11 cellular contexts compared by ENCODE assay signal in genomic region chr10:71234970-71235681, GRCh38. TPM values are rescaled to one million over a fixed set of nuclear protein-coding genes. Genes with fewer than 3 reads are reported as not detected.
DNase-seq lines count a peak whose midpoint lies in the region; ATAC-seq and TF ChIP-seq lines count a peak whose summit lies in the region.
"Had no signal": no experiment of that assay in that cellular context is flagged by ENCODE, and none has a peak within 500 bp of the region (broad histone marks: within the 10 kb centered on the region; RNA-seq: fewer than 3 reads in every experiment).

No MANE protein-coding gene starts in this region.

- no peak overlapping the region for H3K4me3 Mint-ChIP-seq in stimulated activated memory B cell treated with anti-CD40 and anti-IgM and Interleukin-4, amounts not matched to agents 10 μg/mL and 1 μg/mL and 100 μg/mL, for 72 hours
- H3K4me3 Mint-ChIP-seq: activated B cell treated with CpG ODN at 0.5 μM for 24 hours; stimulated activated effector memory CD8-positive, alpha-beta T cell treated with anti-CD3 and anti-CD28 coated beads, Interleukin-12 subunit alpha, Interleukin-12 subunit beta, amount 100 ng/mL, for 72 hours had no signal

- no peaks in the 10 kb centered on the region for H3K4me1 Mint-ChIP-seq in stimulated activated memory B cell treated with anti-CD40 and anti-IgM and Interleukin-4, amounts not matched to agents 10 μg/mL and 1 μg/mL and 100 μg/mL, for 72 hours
- H3K4me1 Mint-ChIP-seq: activated B cell treated with CpG ODN at 0.5 μM for 24 hours; stimulated activated effector memory CD8-positive, alpha-beta T cell treated with anti-CD3 and anti-CD28 coated beads, Interleukin-12 subunit alpha, Interleukin-12 subunit beta, amount 100 ng/mL, for 72 hours had no signal

- H3K27me3 Mint-ChIP-seq in stimulated activated memory B cell treated with anti-CD40 and anti-IgM and Interleukin-4, amounts not matched to agents 10 μg/mL and 1 μg/mL and 100 μg/mL, for 72 hours = peaks cover 30% of the 10 kb centered on the region

- H2BK5ac ChIP-seq in mesendoderm (ENCODE audit: low read length) = peak overlapping the region; percentile 98

- H3K9ac ChIP-seq in HUES6 (ENCODE audit: low read length) = peak overlapping the region; percentile 64
- no peak overlapping the region for H3K9ac ChIP-seq in duodenal mucosa (ENCODE audit: low read depth in 1 of 2, low read length in 2 of 2)
- H3K9ac ChIP-seq in mesendoderm (ENCODE audit: low read length) = peak overlapping the region; percentile 64

- peak overlapping the region; percentile 62 for H3K4ac ChIP-seq in mesendoderm (ENCODE audit: low read depth, low read length)

- peak overlapping the region; percentile 84 for H3K56ac ChIP-seq in mesendoderm (ENCODE audit: low read length)

- ATAC-seq in upper lobe of right lung (peak; percentile 88), HG03439 (IDR thresholded peaks at IDR 0.05; ENCODE audit: unreplicated experiment) (no peak)
- no peak for ATAC-seq in stimulated activated memory B cell treated with anti-CD40 and anti-IgM and Interleukin-4, amounts not matched to agents 10 μg/mL and 1 μg/mL and 100 μg/mL, for 72 hours
- ATAC-seq: psoas muscle; stimulated activated effector memory CD8-positive, alpha-beta T cell treated with anti-CD3 and anti-CD28 coated beads, Interleukin-12 subunit alpha, Interleukin-12 subunit beta, amount 100 ng/mL, for 72 hours had no signal

- H3K27ac ChIP-seq in HUES6 (ENCODE audit: low read depth, low read length) = peak overlapping the region; percentile 77; the same call in 1 of the 2 replicates
- peak overlapping the region; percentile 46 for H3K27ac ChIP-seq in duodenal mucosa (ENCODE audit: low read depth, low read length)
- peak overlapping the region; percentile 86 for H3K27ac ChIP-seq in mesendoderm (ENCODE audit: low read depth, low read length)
- H3K27ac ChIP-seq in upper lobe of right lung = peak overlapping the region; percentile 65
- H3K27ac ChIP-seq: psoas muscle had no signal

- peak overlapping the region; percentile 7 for H2BK120ac ChIP-seq in mesendoderm (ENCODE audit: low read depth, low read length)

- intact Hi-C loops in upper lobe of right lung (cut with DNase I) = no loop called here

- DNase-seq in mesendoderm (peak; percentile 87), upper lobe of right lung (peak; percentile 88)
- DNase-seq in stimulated activated CD4-positive, alpha-beta T cell treated with anti-CD3 and anti-CD28 coated beads, Interleukin-4, amount 100 ng/mL, for 4 hours = no peak
- DNase-seq in stimulated activated CD4-positive, alpha-beta T cell treated with anti-CD3 and anti-CD28 coated beads, Interleukin-12 subunit alpha, Interleukin-12 subunit beta, amount 100 ng/mL, for 4 hours = no peak
- DNase-seq: activated B cell treated with CpG ODN at 0.5 μM for 24 hours had no signal

- H3K4me3 ChIP-seq in HUES6 (ENCODE audit: low read depth, low read length) (no peak overlapping the region), duodenal mucosa (ENCODE audit: low read depth in 1 of 2, low read length in 2 of 2) (no peak overlapping the region), mesendoderm (ENCODE audit: low read length) (no peak overlapping the region), upper lobe of right lung (no peak overlapping the region)
- H3K4me3 ChIP-seq: psoas muscle had no signal

- no peak overlapping the region for H4K5ac ChIP-seq in mesendoderm (ENCODE audit: low read length)

- H3K36me3 ChIP-seq in HUES6 (ENCODE audit: control insufficient read depth, insufficient read depth, low read length) = no peaks in the 10 kb centered on the region
- no peaks in the 10 kb centered on the region for H3K36me3 ChIP-seq in duodenal mucosa (ENCODE audit: control insufficient read depth in 1 of 2, insufficient read depth in 2 of 2, low read length in 2 of 2)
- H3K36me3 ChIP-seq in mesendoderm (ENCODE audit: control insufficient read depth, insufficient read depth, low read length) = no peaks in the 10 kb centered on the region
- no peaks in the 10 kb centered on the region for H3K36me3 ChIP-seq in upper lobe of right lung

- TF ChIP-seq CTCF in upper lobe of right lung (IDR thresholded peaks at IDR 0.05) = no peak

- no CpG with 5 or more reads among the region's 16 CpGs for WGBS in mesendoderm (ENCODE audit: extremely low coverage, insufficient coverage, low lambda C conversion rate)

- no peaks in the 10 kb centered on the region for H3K36me3 Mint-ChIP-seq in stimulated activated memory B cell treated with anti-CD40 and anti-IgM and Interleukin-4, amounts not matched to agents 10 μg/mL and 1 μg/mL and 100 μg/mL, for 72 hours
- H3K36me3 Mint-ChIP-seq: stimulated activated effector memory CD8-positive, alpha-beta T cell treated with anti-CD3 and anti-CD28 coated beads, Interleukin-12 subunit alpha, Interleukin-12 subunit beta, amount 100 ng/mL, for 72 hours had no signal

- peaks cover 21% of the 10 kb centered on the region for H3K79me1 ChIP-seq in mesendoderm (ENCODE audit: low read length)

- no peak overlapping the region for H3K23ac ChIP-seq in mesendoderm (ENCODE audit: low read length)

- H4K8ac ChIP-seq in mesendoderm (ENCODE audit: low read depth, low read length) = no peak overlapping the region

- H3K27me3 ChIP-seq in HUES6 (ENCODE audit: control insufficient read depth, insufficient read depth, low read length) (no peaks in the 10 kb centered on the region), duodenal mucosa (ENCODE audit: control insufficient read depth in 1 of 2, insufficient read depth in 2 of 2, low read length in 2 of 2) (peaks cover 0 to 9% of the 10 kb centered on the region in 2 donors), mesendoderm (ENCODE audit: insufficient read depth, low read length, poor library complexity) (no peaks in the 10 kb centered on the region), upper lobe of right lung (no peaks in the 10 kb centered on the region)

- peak overlapping the region; percentile 89 for H2AK5ac ChIP-seq in mesendoderm (ENCODE audit: low read length)

- peaks cover 7% of the 10 kb centered on the region for H3K79me2 ChIP-seq in mesendoderm (ENCODE audit: control insufficient read depth, insufficient read depth, low read length)

- H2BK15ac ChIP-seq in mesendoderm (replicated peaks; ENCODE audit: low read depth) = no peak overlapping the region

- H3K4me2 ChIP-seq in mesendoderm (ENCODE audit: low read length) = no peak overlapping the region

- peak overlapping the region; percentile 55 for H3K18ac ChIP-seq in mesendoderm (ENCODE audit: low read length)

- no peaks in the 10 kb centered on the region for H3K9me3 Mint-ChIP-seq in stimulated activated memory B cell treated with anti-CD40 and anti-IgM and Interleukin-4, amounts not matched to agents 10 μg/mL and 1 μg/mL and 100 μg/mL, for 72 hours
- H3K9me3 Mint-ChIP-seq: activated B cell treated with CpG ODN at 0.5 μM for 24 hours; stimulated activated effector memory CD8-positive, alpha-beta T cell treated with anti-CD3 and anti-CD28 coated beads, Interleukin-12 subunit alpha, Interleukin-12 subunit beta, amount 100 ng/mL, for 72 hours had no signal

- no peaks in the 10 kb centered on the region for H3K9me3 ChIP-seq in HUES6 (ENCODE audit: control insufficient read depth, insufficient read depth, low read depth, low read length)
- no peaks in the 10 kb centered on the region for H3K9me3 ChIP-seq in duodenal mucosa (ENCODE audit: control insufficient read depth in 1 of 2, low read length in 2 of 2)
- H3K9me3 ChIP-seq in upper lobe of right lung = no peaks in the 10 kb centered on the region
- H3K9me3 ChIP-seq: psoas muscle had no signal

- H3K27ac Mint-ChIP-seq in stimulated activated memory B cell treated with anti-CD40 and anti-IgM and Interleukin-4, amounts not matched to agents 10 μg/mL and 1 μg/mL and 100 μg/mL, for 72 hours = no peak overlapping the region
- H3K27ac Mint-ChIP-seq: activated B cell treated with CpG ODN at 0.5 μM for 24 hours; stimulated activated effector memory CD8-positive, alpha-beta T cell treated with anti-CD3 and anti-CD28 coated beads, Interleukin-12 subunit alpha, Interleukin-12 subunit beta, amount 100 ng/mL, for 72 hours had no signal

- peaks cover 73% of the 10 kb centered on the region for H3K4me1 ChIP-seq in HUES6 (ENCODE audit: control insufficient read depth, insufficient read depth, low read length)
- peaks cover 18 to 19% of the 10 kb centered on the region in 2 donors for H3K4me1 ChIP-seq in duodenal mucosa (ENCODE audit: control insufficient read depth in 1 of 2, insufficient read depth in 2 of 2, low read length in 2 of 2)
- H3K4me1 ChIP-seq in mesendoderm (ENCODE audit: control insufficient read depth, low read depth, low read length) = peaks cover 59% of the 10 kb centered on the region
- peaks cover 55% of the 10 kb centered on the region for H3K4me1 ChIP-seq in upper lobe of right lung

RNA-seq across cellular contexts. Expression of gene UNC5B, which starts 22.8 kb away (rescaled TPM):
- polyA plus RNA-seq in mesendoderm (2013, experiment 1 of 2) = 8.2 TPM
- polyA plus RNA-seq in mesendoderm (2013, experiment 2 of 2) = 8.1 TPM
- total RNA-seq in upper lobe of right lung = 16.0 TPM
- total RNA-seq: activated B cell treated with CpG ODN at 0.5 μM for 24 hours had no signal

Comparison
In these comparisons a context has a peak if more than half of its experiments do, and no peak if none do; other contexts are left out.
1. H3K9ac ChIP-seq: peak in HUES6 (single experiment) and mesendoderm (single experiment); none in duodenal mucosa (0 of 2).
2. DNase-seq: peak in mesendoderm (single experiment) and upper lobe of right lung (single experiment); none in stimulated activated CD4-positive, alpha-beta T cell treated with anti-CD3 and anti-CD28 coated beads, Interleukin-4, amount 100 ng/mL, for 4 hours (0 of 2) and stimulated activated CD4-positive, alpha-beta T cell treated with anti-CD3 and anti-CD28 coated beads, Interleukin-12 subunit alpha, Interleukin-12 subunit beta, amount 100 ng/mL, for 4 hours (single experiment).
3. Peak in every context shown above with its lines, with median percentiles within 50 percentile points of each other: H3K27ac ChIP-seq.